16 cellular contexts compared by ENCODE assay signal in the genomic region with DNA sequence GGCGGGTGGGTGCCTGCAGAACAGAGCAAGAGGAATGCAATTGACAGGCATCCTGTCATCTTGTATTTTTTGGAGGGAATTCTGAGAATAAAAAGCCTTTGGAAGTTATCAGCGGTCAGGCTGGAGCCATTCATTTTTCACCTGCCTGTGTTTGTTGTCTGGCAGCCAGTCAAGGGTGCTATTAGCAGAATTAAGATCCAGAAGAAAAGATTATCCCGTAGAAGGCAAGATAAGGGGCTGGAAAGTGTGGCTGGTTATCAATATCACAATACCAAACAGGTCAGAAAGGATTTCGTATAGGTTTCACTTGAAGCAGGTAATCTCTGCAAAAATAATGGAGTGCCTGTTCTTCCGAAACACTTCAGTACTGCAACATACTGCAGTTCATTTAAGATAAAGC.
"Had no signal": no experiment of that assay in that cellular context is flagged by ENCODE, and none has a peak within 500 bp of the region (broad histone marks: within the 10 kb centered on the region; RNA-seq: fewer than 3 reads in every experiment).

No MANE protein-coding gene starts in this region.

- H3K4me3 ChIP-seq: ascending aorta, esophagus squamous epithelium, lung, mucosa of descending colon, psoas muscle, right lobe of liver, spleen, tibial nerve had no signal

- ATAC-seq: activated CD8-positive, alpha-beta T cell treated with anti-CD3 and anti-CD28 coated beads for 36 hours; activated naive CD8-positive, alpha-beta T cell treated with anti-CD3 and anti-CD28 coated beads, Interleukin-2, amount 50 U/mL, for 24 hours; left cardiac atrium; mucosa of descending colon; naive thymus-derived CD8-positive, alpha-beta T cell; psoas muscle; right lobe of liver; stimulated activated memory B cell treated with anti-CD40 and anti-IgM and Interleukin-4, amounts not matched to agents 10 μg/mL and 1 μg/mL and 100 μg/mL, for 72 hours had no signal

- H3K36me3 Mint-ChIP-seq: naive thymus-derived CD8-positive, alpha-beta T cell; stimulated activated memory B cell treated with anti-CD40 and anti-IgM and Interleukin-4, amounts not matched to agents 10 μg/mL and 1 μg/mL and 100 μg/mL, for 72 hours had no signal

- DNase-seq: activated CD8-positive, alpha-beta memory T cell treated with anti-CD3 and anti-CD28 coated beads, Interleukin-2, amount 50 U/mL, for 48 hours; activated CD8-positive, alpha-beta T cell treated with anti-CD3 and anti-CD28 coated beads for 36 hours; activated naive CD4-positive, alpha-beta T cell treated with Interleukin-2 at 50 U/mL for 16 hours; activated naive CD8-positive, alpha-beta T cell treated with anti-CD3 and anti-CD28 coated beads, Interleukin-2, amount 50 U/mL, for 24 hours; esophagus squamous epithelium; left cardiac atrium; mucosa of descending colon; naive thymus-derived CD8-positive, alpha-beta T cell; psoas muscle; right lobe of liver; spleen; stimulated activated CD4-positive, alpha-beta T cell treated with anti-CD3 and anti-CD28 coated beads, Interleukin-1b, Interleukin-23, amount 100 ng/mL, for 48 hours had no signal

- H3K27ac Mint-ChIP-seq: activated CD8-positive, alpha-beta T cell treated with anti-CD3 and anti-CD28 coated beads for 36 hours; activated naive CD8-positive, alpha-beta T cell treated with anti-CD3 and anti-CD28 coated beads, Interleukin-2, amount 50 U/mL, for 24 hours; naive thymus-derived CD8-positive, alpha-beta T cell; stimulated activated memory B cell treated with anti-CD40 and anti-IgM and Interleukin-4, amounts not matched to agents 10 μg/mL and 1 μg/mL and 100 μg/mL, for 72 hours had no signal

- H3K9me3 Mint-ChIP-seq: activated CD8-positive, alpha-beta T cell treated with anti-CD3 and anti-CD28 coated beads for 36 hours; activated naive CD8-positive, alpha-beta T cell treated with anti-CD3 and anti-CD28 coated beads, Interleukin-2, amount 50 U/mL, for 24 hours; stimulated activated memory B cell treated with anti-CD40 and anti-IgM and Interleukin-4, amounts not matched to agents 10 μg/mL and 1 μg/mL and 100 μg/mL, for 72 hours had no signal

- H3K27ac ChIP-seq: ascending aorta, esophagus squamous epithelium, psoas muscle, right lobe of liver, spleen, tibial nerve had no signal

- H3K4me1 Mint-ChIP-seq: activated naive CD8-positive, alpha-beta T cell treated with anti-CD3 and anti-CD28 coated beads, Interleukin-2, amount 50 U/mL, for 24 hours had no signal

- H3K4me1 ChIP-seq: ascending aorta, psoas muscle had no signal

- H3K36me3 ChIP-seq: ascending aorta, esophagus squamous epithelium, right lobe of liver, spleen, tibial nerve had no signal

- H3K4me3 Mint-ChIP-seq: activated CD8-positive, alpha-beta T cell treated with anti-CD3 and anti-CD28 coated beads for 36 hours; activated naive CD8-positive, alpha-beta T cell treated with anti-CD3 and anti-CD28 coated beads, Interleukin-2, amount 50 U/mL, for 24 hours; naive thymus-derived CD8-positive, alpha-beta T cell; stimulated activated memory B cell treated with anti-CD40 and anti-IgM and Interleukin-4, amounts not matched to agents 10 μg/mL and 1 μg/mL and 100 μg/mL, for 72 hours had no signal

- H3K27me3 ChIP-seq: ascending aorta, right lobe of liver had no signal

- H3K9me3 ChIP-seq: ascending aorta, esophagus squamous epithelium, mucosa of descending colon, psoas muscle, right lobe of liver, spleen, tibial nerve had no signal
